24 cellular contexts compared by ENCODE assay signal in the genomic region with DNA sequence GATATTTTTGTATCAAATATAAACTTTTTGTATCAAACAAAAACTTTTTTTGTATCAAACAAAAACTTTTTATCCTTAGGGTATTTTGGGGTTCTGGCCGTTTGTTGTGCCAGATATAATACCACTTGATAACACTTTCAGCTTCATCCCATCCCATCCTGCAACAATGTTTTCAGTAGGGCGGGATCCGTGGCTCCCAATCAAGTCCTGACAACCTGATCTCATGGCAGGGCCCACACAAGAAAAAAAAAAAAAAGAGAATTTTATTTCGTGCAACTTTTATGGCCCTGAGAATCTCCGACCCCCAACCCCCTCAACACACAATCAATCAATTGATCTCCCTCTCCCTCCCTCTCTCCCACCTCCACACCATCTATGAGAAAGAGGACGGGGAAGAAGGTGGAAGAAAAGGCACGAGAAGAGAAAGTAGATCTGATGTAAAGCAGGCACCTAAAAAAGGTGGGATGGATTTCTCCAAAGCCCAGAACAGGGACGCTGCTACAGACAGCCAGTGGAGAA.
"Had no signal": no experiment of that assay in that cellular context is flagged by ENCODE, and none has a peak within 500 bp of the region (broad histone marks: within the 10 kb centered on the region; RNA-seq: fewer than 3 reads in every experiment).

No MANE protein-coding gene starts in this region.

- H3K4me3 ChIP-seq: heart right ventricle, hepatocyte, left ventricle myocardium inferior, lung, mucosa of descending colon, pancreas, prostate gland, smooth muscle cell, stomach, thoracic aorta, tibial artery, upper lobe of right lung, uterus had no signal

- H3K4me2 ChIP-seq: hepatocyte, smooth muscle cell had no signal

- H3K9me3 ChIP-seq: pancreas, prostate gland had no signal

- DNase-seq: heart right ventricle; left ventricle myocardium inferior; midbrain; naive thymus-derived CD4-positive, alpha-beta T cell; retina; right cardiac atrium; stimulated activated CD4-positive, alpha-beta T cell treated with anti-CD3 and anti-CD28 coated beads, Interleukin-1b, Interleukin-23, amount 100 ng/mL, for 48 hours; stimulated activated CD4-positive, alpha-beta T cell treated with anti-CD3 and anti-CD28 coated beads, Interleukin-2, amount 100 ng/mL, for 48 hours; stimulated activated CD4-positive, alpha-beta T cell treated with anti-CD3 and anti-CD28 coated beads, Interleukin-4, amount 100 ng/mL, for 4 hours; stimulated activated naive B cell treated with anti-CD40 and anti-IgM and Interleukin-4, amounts not matched to agents 10 μg/mL and 1 μg/mL and 100 μg/mL, for 72 hours; stimulated activated naive CD8-positive, alpha-beta T cell treated with anti-CD3 and anti-CD28 coated beads, Interleukin-15, Interleukin-2, amounts not matched to agents 100 U/mL and 50 U/mL, for 24 hours; stomach; tibial artery; trophoblast cell; upper lobe of right lung; uterus had no signal

- H3K4me1 ChIP-seq: heart right ventricle, left ventricle myocardium inferior, pancreas, prostate gland, stomach, tibial artery, upper lobe of right lung, uterus had no signal

- H3K4me3 Mint-ChIP-seq: naive thymus-derived CD4-positive, alpha-beta T cell; natural killer cell treated with Interleukin-12 subunit alpha and Interleukin-12 subunit beta and Interleukin-15 and Interleukin-18, amount 100 ng/mL, for 72 hours; stimulated activated naive B cell treated with anti-CD40 and anti-IgM and Interleukin-4, amounts not matched to agents 10 μg/mL and 1 μg/mL and 100 μg/mL, for 72 hours had no signal

- H3K36me3 ChIP-seq: heart right ventricle, left ventricle myocardium inferior, pancreas, prostate gland, stomach, thoracic aorta, tibial artery, upper lobe of right lung, uterus had no signal

- H3K79me2 ChIP-seq: hepatocyte had no signal

- H2AFZ ChIP-seq: hepatocyte had no signal

- H3K27me3 Mint-ChIP-seq: naive thymus-derived CD4-positive, alpha-beta T cell; natural killer cell treated with Interleukin-12 subunit alpha and Interleukin-12 subunit beta and Interleukin-15 and Interleukin-18, amount 100 ng/mL, for 72 hours; stimulated activated naive B cell treated with anti-CD40 and anti-IgM and Interleukin-4, amounts not matched to agents 10 μg/mL and 1 μg/mL and 100 μg/mL, for 72 hours had no signal

- H3K27ac Mint-ChIP-seq: naive thymus-derived CD4-positive, alpha-beta T cell; natural killer cell treated with Interleukin-12 subunit alpha and Interleukin-12 subunit beta and Interleukin-15 and Interleukin-18, amount 100 ng/mL, for 72 hours; stimulated activated naive B cell treated with anti-CD40 and anti-IgM and Interleukin-4, amounts not matched to agents 10 μg/mL and 1 μg/mL and 100 μg/mL, for 72 hours had no signal

- H3K27ac ChIP-seq: heart right ventricle, hepatocyte, left ventricle myocardium inferior, pancreas, prostate gland, stomach, thoracic aorta, tibial artery, upper lobe of right lung, uterus had no signal

- H3K4me1 Mint-ChIP-seq: naive thymus-derived CD4-positive, alpha-beta T cell; stimulated activated naive B cell treated with anti-CD40 and anti-IgM and Interleukin-4, amounts not matched to agents 10 μg/mL and 1 μg/mL and 100 μg/mL, for 72 hours had no signal

- H3K36me3 Mint-ChIP-seq: stimulated activated naive B cell treated with anti-CD40 and anti-IgM and Interleukin-4, amounts not matched to agents 10 μg/mL and 1 μg/mL and 100 μg/mL, for 72 hours had no signal

- H3K27me3 ChIP-seq: hepatocyte, pancreas, stomach, tibial artery, upper lobe of right lung, uterus had no signal
